Comparison of ENCODE assay signal across 9 cellular contexts in genomic region chr6:161228911-161229591, GRCh38. TPM values are rescaled to one million over a fixed set of nuclear protein-coding genes. Genes with fewer than 3 reads are reported as not detected.
DNase-seq lines count a peak whose midpoint lies in the region; ATAC-seq and TF ChIP-seq lines count a peak whose summit lies in the region.
"Had no signal": no experiment of that assay in that cellular context is flagged by ENCODE, and none has a peak within 500 bp of the region (broad histone marks: within the 10 kb centered on the region; RNA-seq: fewer than 3 reads in every experiment).

No MANE protein-coding gene starts in this region.

- H3K27me3 Mint-ChIP-seq in T-helper 1 cell treated with Interleukin-12 subunit alpha and Interleukin-12 subunit beta and Interleukin-4 antibody, amounts not matched to agents 30 μg/mL and 1 μg/mL, for 36 hours (ENCODE audit: low read depth), result no peaks in the 10 kb centered on the region
- H3K27me3 Mint-ChIP-seq: naive B cell had no signal

- peaks cover 30% of the 10 kb centered on the region for H3K36me3 Mint-ChIP-seq in T-helper 1 cell treated with Interleukin-12 subunit alpha and Interleukin-12 subunit beta and Interleukin-4 antibody, amounts not matched to agents 30 μg/mL and 1 μg/mL, for 36 hours (ENCODE audit: low read depth)

- ATAC-seq in HG02852 (IDR thresholded peaks at IDR 0.05; ENCODE audit: unreplicated experiment) (peak; percentile 61), HG02973 (IDR thresholded peaks at IDR 0.05; ENCODE audit: unreplicated experiment) (no peak), HG02763 (IDR thresholded peaks at IDR 0.05; ENCODE audit: unreplicated experiment) (no peak)

- peak overlapping the region; percentile 9 for H3K4me3 ChIP-seq in fibroblast of the aortic adventitia (ENCODE audit: low read depth, low read length)

- peak; percentile 10 for TF ChIP-seq CTCF in fibroblast of the aortic adventitia (IDR thresholded peaks at IDR 0.05; ENCODE audit: insufficient read depth, low read length)

- peak; percentile 87 for DNase-seq in GM04504 (ENCODE audit: low read depth)
- peak; percentile 84 for DNase-seq in fibroblast of the aortic adventitia (ENCODE audit: low read depth)
- peak; percentile 63 for DNase-seq in putamen (ENCODE audit: low spot score)
- DNase-seq in DMS79 treated with DMSO at 0.1 percent for 48 hours (lab: John Stamatoyannopoulos, UW), result no peak
- DNase-seq: naive B cell had no signal

- H3K4me1 Mint-ChIP-seq in T-helper 1 cell treated with Interleukin-12 subunit alpha and Interleukin-12 subunit beta and Interleukin-4 antibody, amounts not matched to agents 30 μg/mL and 1 μg/mL, for 36 hours (ENCODE audit: low read depth), result peaks cover 51% of the 10 kb centered on the region

- peaks cover 5% of the 10 kb centered on the region for H3K9me3 Mint-ChIP-seq in T-helper 1 cell treated with Interleukin-12 subunit alpha and Interleukin-12 subunit beta and Interleukin-4 antibody, amounts not matched to agents 30 μg/mL and 1 μg/mL, for 36 hours

- H3K27ac Mint-ChIP-seq in T-helper 1 cell treated with Interleukin-12 subunit alpha and Interleukin-12 subunit beta and Interleukin-4 antibody, amounts not matched to agents 30 μg/mL and 1 μg/mL, for 36 hours, result peak overlapping the region; percentile 81
- H3K27ac Mint-ChIP-seq: naive B cell had no signal

- peak overlapping the region; percentile 56 for H3K4me3 Mint-ChIP-seq in T-helper 1 cell treated with Interleukin-12 subunit alpha and Interleukin-12 subunit beta and Interleukin-4 antibody, amounts not matched to agents 30 μg/mL and 1 μg/mL, for 36 hours

RNA-seq across cellular contexts. Expression of gene AGPAT4, which starts 44.8 kb away (rescaled TPM):
- total RNA-seq in fibroblast of the aortic adventitia (ENCODE audit: low replicate concordance), result 5.5 and 11.6 TPM in 2 replicates
